In genomic region chr7:96221888-96222287, GRCh38 we compare ENCODE assay signal across 7 cellular contexts.
"Had no signal": no experiment of that assay in that cellular context is flagged by ENCODE, and none has a peak within 500 bp of the region (broad histone marks: within the 10 kb centered on the region; RNA-seq: fewer than 3 reads in every experiment).

No MANE protein-coding gene starts in this region.

- FAIRE-seq: HepG2, HTR-8/SVneo had no signal

- H3K9ac ChIP-seq: KMS-11 had no signal

- H3K27ac ChIP-seq: HL-60, KMS-11 had no signal

- DNase-seq: IMR-90, KBM-7, KG1 had no signal

- H3K4me2 ChIP-seq: KMS-11 had no signal

- ATAC-seq: HepG2 had no signal
